8 cellular contexts compared by ENCODE assay signal in genomic region chr4:83010522-83011318, GRCh38. TPM values are rescaled to one million over a fixed set of nuclear protein-coding genes. Genes with fewer than 3 reads are reported as not detected.
DNase-seq lines count a peak whose midpoint lies in the region; ATAC-seq and TF ChIP-seq lines count a peak whose summit lies in the region.

Gene LIN54 (minus strand): TSS chr4:83010823. CDS start chr4:82984844, 25,979 bp downstream.

- peaks cover 16% of the 10 kb centered on the region for H3F3A ChIP-seq in DOHH2 (ENCODE audit: control insufficient read depth, insufficient read depth)

- peak; percentile 48 for ATAC-seq in GM21723 (IDR thresholded peaks at IDR 0.05; ENCODE audit: unreplicated experiment)
- peak; percentile 54 for ATAC-seq in activated naive CD8-positive, alpha-beta T cell treated with anti-CD3 and anti-CD28 coated beads, Interleukin-2, amount 10 ng/mL, durations not matched to agents 7 days and 5 days (ENCODE audit: low read depth)
- peak; percentile 57 for ATAC-seq in Right ventricle myocardium superior (ENCODE audit: poor library complexity)

- H3K9me2 ChIP-seq in DOHH2 (replicated peaks; ENCODE audit: control insufficient read depth, low read length) = no peaks in the 10 kb centered on the region

- no peaks in the 10 kb centered on the region for H3K27me3 Mint-ChIP-seq in activated naive CD8-positive, alpha-beta T cell treated with anti-CD3 and anti-CD28 coated beads, Interleukin-2, amount 10 ng/mL, durations not matched to agents 7 days and 5 days

- H4K20me1 ChIP-seq in DOHH2 (ENCODE audit: control insufficient read depth, insufficient read depth, low read depth, low read length) = peaks cover 4% of the 10 kb centered on the region; the same call in 1 of the 2 replicates

- H3K27ac Mint-ChIP-seq in activated naive CD8-positive, alpha-beta T cell treated with anti-CD3 and anti-CD28 coated beads, Interleukin-2, amount 10 ng/mL, durations not matched to agents 7 days and 5 days = peak within 1 kb of the TSS; percentile 99

- H3K4me1 Mint-ChIP-seq in activated naive CD8-positive, alpha-beta T cell treated with anti-CD3 and anti-CD28 coated beads, Interleukin-2, amount 10 ng/mL, durations not matched to agents 7 days and 5 days = peaks cover 35% of the 10 kb centered on the region

- peak within 1 kb of the TSS; percentile 68 for H3K27ac ChIP-seq in DOHH2 (ENCODE audit: low read depth, low read length)
- peak within 1 kb of the TSS; percentile 57 for H3K27ac ChIP-seq in parathyroid adenoma
- peak within 1 kb of the TSS; percentile 87 to 91 for H3K27ac ChIP-seq in tibial artery

- intact Hi-C loops in Right ventricle myocardium superior (cut with DNase I) (loop anchor here (5.0 kb wide), 1 partner anchor 113 kb away; no protein-coding TSS in a partner anchor), tibial artery (cut with DNase I; ENCODE audit: low total_unique reads) (loop anchor here (5.0 to 10.0 kb wide), 3 partner anchors 108 to 583 kb away; partner anchors contain the start of genes HELQ, MRPS18C and THAP9)

- H3K4me1 ChIP-seq in DOHH2 (ENCODE audit: control insufficient read depth, low read length) (peaks cover 28% of the 10 kb centered on the region), parathyroid adenoma (peaks cover 4% of the 10 kb centered on the region), tibial artery (peaks cover 0 to 28% (median 21%) of the 10 kb centered on the region in 4 donors)

- H3K9me3 Mint-ChIP-seq in activated naive CD8-positive, alpha-beta T cell treated with anti-CD3 and anti-CD28 coated beads, Interleukin-2, amount 10 ng/mL, durations not matched to agents 7 days and 5 days = no peaks in the 10 kb centered on the region

- no peak within 1 kb of the TSS for H3K9ac ChIP-seq in parathyroid adenoma

- H3K27me3 ChIP-seq in DOHH2 (ENCODE audit: control insufficient read depth, low read length) = no peaks in the 10 kb centered on the region
- H3K27me3 ChIP-seq in parathyroid adenoma (ENCODE audit: control insufficient read depth, insufficient read depth, low read length) = no peaks in the 10 kb centered on the region
- H3K27me3 ChIP-seq in tibial artery = no peaks in the 10 kb centered on the region

- H3K36me3 ChIP-seq in DOHH2 (ENCODE audit: control insufficient read depth, low read length) = peaks cover 17% of the 10 kb centered on the region
- H3K36me3 ChIP-seq in parathyroid adenoma (ENCODE audit: control insufficient read depth, insufficient read depth, low read length) = no peaks in the 10 kb centered on the region
- no peaks in the 10 kb centered on the region for H3K36me3 ChIP-seq in tibial artery

- POLR2A ChIA-PET in activated naive CD8-positive, alpha-beta T cell treated with anti-CD3 and anti-CD28 coated beads, Interleukin-2, amount 10 ng/mL, durations not matched to agents 7 days and 5 days (lab: Charles Lee) = interaction anchor here (0.6 to 4.6 kb wide), 14 partner anchors 19 to 581 kb away, joined by 3 to 90 read pairs (median 4); partner anchors contain the start of genes COPS4, COQ2, HNRNPDL and THAP9

- peaks cover 68% of the 10 kb centered on the region for H3K79me2 ChIP-seq in DOHH2 (ENCODE audit: control insufficient read depth, low read length)
- peaks cover 1% of the 10 kb centered on the region for H3K79me2 ChIP-seq in parathyroid adenoma

- H3K4me2 ChIP-seq in DOHH2 (ENCODE audit: low read length) (peak within 1 kb of the TSS; percentile 76), parathyroid adenoma (ENCODE audit: low read length) (peak within 1 kb of the TSS; percentile 95)

- TF ChIP-seq CTCF in DOHH2 (IDR thresholded peaks at IDR 0.05; ENCODE audit: low read depth, low read length, poor library complexity, severe bottlenecking) (no peak), parathyroid adenoma (IDR thresholded peaks at IDR 0.05) (no peak), tibial artery (IDR thresholded peaks at IDR 0.05) (no peak)

- peak within 1 kb of the TSS; percentile 86 for H2AFZ ChIP-seq in parathyroid adenoma

- peak within 1 kb of the TSS; percentile 100 for H3K4me3 Mint-ChIP-seq in activated naive CD8-positive, alpha-beta T cell treated with anti-CD3 and anti-CD28 coated beads, Interleukin-2, amount 10 ng/mL, durations not matched to agents 7 days and 5 days

- no peaks in the 10 kb centered on the region for H3K9me3 ChIP-seq in DOHH2 (ENCODE audit: control insufficient read depth, insufficient read depth, low read length)
- H3K9me3 ChIP-seq in parathyroid adenoma (ENCODE audit: control insufficient read depth, low read length) = no peaks in the 10 kb centered on the region
- H3K9me3 ChIP-seq in tibial artery = no peaks in the 10 kb centered on the region

- H3K4me3 ChIP-seq in DOHH2 (ENCODE audit: low read length) = peak within 1 kb of the TSS; percentile 100
- peak within 1 kb of the TSS; percentile 81 for H3K4me3 ChIP-seq in parathyroid adenoma (ENCODE audit: low read depth, low read length)
- peak within 1 kb of the TSS; percentile 75 to 84 for H3K4me3 ChIP-seq in tibial artery

- DNase-seq in Kasumi-1 (lab: John Stamatoyannopoulos, UW) = peak; percentile 68 to 72
- DNase-seq in SW480 (ENCODE audit: low spot score) = peak; percentile 70
- peak; percentile 86 for DNase-seq in activated naive CD8-positive, alpha-beta T cell treated with anti-CD3 and anti-CD28 coated beads, Interleukin-2, amount 10 ng/mL, durations not matched to agents 7 days and 5 days
- peak; percentile 91 for DNase-seq in Right ventricle myocardium superior
- peak; percentile 84 to 90 for DNase-seq in tibial artery

- peaks cover 8% of the 10 kb centered on the region for H3K36me3 Mint-ChIP-seq in activated naive CD8-positive, alpha-beta T cell treated with anti-CD3 and anti-CD28 coated beads, Interleukin-2, amount 10 ng/mL, durations not matched to agents 7 days and 5 days

RNA-seq across cellular contexts. Expression of gene LIN54, which starts in this region (rescaled TPM):
- 10 to 100 TPM; 34.3 to 34.9 TPM for total RNA-seq in activated naive CD8-positive, alpha-beta T cell treated with anti-CD3 and anti-CD28 coated beads, Interleukin-2, amount 10 ng/mL, durations not matched to agents 7 days and 5 days
- total RNA-seq in Right ventricle myocardium superior = 7.4 TPM

Comparison
In these comparisons a context has a peak if more than half of its experiments do, and no peak if none do; other contexts are left out.
1. Peak in every context shown above with its lines: DNase-seq, ATAC-seq, H3K4me3 ChIP-seq and H3K27ac ChIP-seq.